Comparison of ENCODE assay signal across 8 cellular contexts in genomic region chrY:14524246-14525180, GRCh38. TPM values are rescaled to one million over a fixed set of nuclear protein-coding genes. Genes with fewer than 3 reads are reported as not detected.
DNase-seq lines count a peak whose midpoint lies in the region; ATAC-seq lines count a peak whose summit lies in the region.

Gene NLGN4Y (plus strand): TSS chrY:14524529. CDS start chrY:14622120, 97,591 bp downstream.

- no peaks in the 10 kb centered on the region for H3K79me2 ChIP-seq in Karpas-422 (ENCODE audit: low read length)

- ATAC-seq in CD4-positive, CD25-positive, alpha-beta regulatory T cell (ENCODE audit: low read depth in 2 of 2), result peak; percentile 20 to 42
- peak; percentile 62 for ATAC-seq in HG02623 (IDR thresholded peaks at IDR 0.05; ENCODE audit: unreplicated experiment)

- H3K9me3 ChIP-seq in CD4-positive, CD25-positive, alpha-beta regulatory T cell (ENCODE audit: control insufficient read depth in 2 of 2, low read length in 2 of 2), result no peaks in the 10 kb centered on the region
- H3K9me3 ChIP-seq in iPS-20b (ENCODE audit: insufficient read depth, low read depth, low read length) (no peaks in the 10 kb centered on the region), Karpas-422 (ENCODE audit: low read length) (no peaks in the 10 kb centered on the region)

- no peaks in the 10 kb centered on the region for H3K9me3 Mint-ChIP-seq in CD4-positive, CD25-positive, alpha-beta regulatory T cell

- H3K27ac Mint-ChIP-seq in CD4-positive, CD25-positive, alpha-beta regulatory T cell, result peak within 1 kb of the TSS in 1 of 3 donors; percentile 79

- H3K4me2 ChIP-seq in Karpas-422 (ENCODE audit: low read depth, low read length, poor library complexity, severe bottlenecking), result no peak within 1 kb of the TSS

- no peak within 1 kb of the TSS for H2AFZ ChIP-seq in Karpas-422 (ENCODE audit: low read length)

- no peak within 1 kb of the TSS for H3K27ac ChIP-seq in CD4-positive, CD25-positive, alpha-beta regulatory T cell (ENCODE audit: insufficient read depth, low read length, poor library complexity, severe bottlenecking)
- H3K27ac ChIP-seq in iPS-20b (ENCODE audit: low read length) (peak within 1 kb of the TSS; percentile 71), Karpas-422 (ENCODE audit: low read length) (no peak within 1 kb of the TSS)

- no peaks in the 10 kb centered on the region for H3K36me3 Mint-ChIP-seq in CD4-positive, CD25-positive, alpha-beta regulatory T cell

- no peak for DNase-seq in CD4-positive, CD25-positive, alpha-beta regulatory T cell
- peak; percentile 24 for DNase-seq in activated CD4-positive, alpha-beta T cell treated with anti-CD3 and anti-CD28 coated beads, Interleukin-2, amount 50 U/mL, for 48 hours
- DNase-seq in Karpas-422 (no peak), COLO668 (lab: John Stamatoyannopoulos, UW; ENCODE audit: unreplicated experiment) (no peak), NCI-H446 treated with DMSO at 0.1 percent for 48 hours (lab: John Stamatoyannopoulos, UW) (no peak), H7 (no peak)

- H3K36me3 ChIP-seq in CD4-positive, CD25-positive, alpha-beta regulatory T cell (ENCODE audit: control insufficient read depth, insufficient read depth, low read length), result no peaks in the 10 kb centered on the region
- H3K36me3 ChIP-seq in iPS-20b (ENCODE audit: insufficient read depth, low read depth, low read length) (no peaks in the 10 kb centered on the region), Karpas-422 (ENCODE audit: insufficient read depth, low read length) (no peaks in the 10 kb centered on the region), H7 (replicated peaks; ENCODE audit: control insufficient read depth, insufficient read depth, low read length) (no peaks in the 10 kb centered on the region)

- peak within 1 kb of the TSS; percentile 91 for H3K9ac ChIP-seq in iPS-20b (ENCODE audit: low read depth, low read length)
- no peak within 1 kb of the TSS for H3K9ac ChIP-seq in Karpas-422 (ENCODE audit: low read length)

- H3K4me3 Mint-ChIP-seq in CD4-positive, CD25-positive, alpha-beta regulatory T cell, result peak within 1 kb of the TSS in 1 of 4 donors; percentile 93

- H3K27me3 ChIP-seq in CD4-positive, CD25-positive, alpha-beta regulatory T cell (ENCODE audit: control insufficient read depth, insufficient read depth, low read length), result no peaks in the 10 kb centered on the region
- H3K27me3 ChIP-seq in iPS-20b (ENCODE audit: insufficient read depth, low read length) (no peaks in the 10 kb centered on the region), Karpas-422 (ENCODE audit: low read length) (no peaks in the 10 kb centered on the region), H7 (ENCODE audit: control insufficient read depth, insufficient read depth, low read length) (no peaks in the 10 kb centered on the region)

- H3K4me1 Mint-ChIP-seq in CD4-positive, CD25-positive, alpha-beta regulatory T cell, result peaks cover 0 to 5% (median 1%) of the 10 kb centered on the region in 4 donors

- no peaks in the 10 kb centered on the region for H3K9me2 ChIP-seq in Karpas-422 (replicated peaks; ENCODE audit: insufficient read depth, low read length)

- H3K4me3 ChIP-seq in CD4-positive, CD25-positive, alpha-beta regulatory T cell (ENCODE audit: low read depth, low read length), result peak within 1 kb of the TSS; percentile 48
- peak within 1 kb of the TSS; percentile 90 for H3K4me3 ChIP-seq in iPS-20b (ENCODE audit: low read length)
- H3K4me3 ChIP-seq in Karpas-422 (ENCODE audit: low read length), result no peak within 1 kb of the TSS
- H3K4me3 ChIP-seq in H7 (ENCODE audit: insufficient read depth, low read depth, low read length), result no peak within 1 kb of the TSS

- no peaks in the 10 kb centered on the region for H3K4me1 ChIP-seq in CD4-positive, CD25-positive, alpha-beta regulatory T cell (ENCODE audit: control insufficient read depth, insufficient read depth, low read length, poor library complexity, severe bottlenecking)
- H3K4me1 ChIP-seq in iPS-20b (ENCODE audit: insufficient read depth, low read length), result peaks cover 8% of the 10 kb centered on the region
- H3K4me1 ChIP-seq in Karpas-422 (ENCODE audit: low read length), result no peaks in the 10 kb centered on the region

- H3K27me3 Mint-ChIP-seq in CD4-positive, CD25-positive, alpha-beta regulatory T cell, result peaks cover 16% of the 10 kb centered on the region

- H4K20me1 ChIP-seq in Karpas-422 (ENCODE audit: insufficient read depth, low read depth, low read length), result no peaks in the 10 kb centered on the region

RNA-seq across cellular contexts. Expression of gene NLGN4Y, which starts in this region (rescaled TPM):
- total RNA-seq in CD4-positive, CD25-positive, alpha-beta regulatory T cell, result not detected
- 1 to 10 TPM in 1 of 4 donors, not detected in 3; 2.4 TPM for polyA plus RNA-seq in CD4-positive, CD25-positive, alpha-beta regulatory T cell
- not detected in 2 replicates for total RNA-seq in Karpas-422 (2014; rRNA removed; shearing (Covaris generic); ENCODE audit: low replicate concordance)
- not detected in 2 replicates for total RNA-seq in H7 (2014; rRNA removed; shearing (Covaris generic))

Comparison
In these comparisons a context has a peak if more than half of its experiments do, and no peak if none do; other contexts are left out.
1. DNase-seq: peak in activated CD4-positive, alpha-beta T cell treated with anti-CD3 and anti-CD28 coated beads, Interleukin-2, amount 50 U/mL, for 48 hours (2 of 2); none in CD4-positive, CD25-positive, alpha-beta regulatory T cell (0 of 3), Karpas-422 (single experiment), COLO668 (single experiment), NCI-H446 treated with DMSO at 0.1 percent for 48 hours (single experiment) and H7 (single experiment).
2. H3K4me3 ChIP-seq: peak in CD4-positive, CD25-positive, alpha-beta regulatory T cell (single experiment) and iPS-20b (single experiment); none in Karpas-422 (single experiment) and H7 (single experiment).